In the genomic region with DNA sequence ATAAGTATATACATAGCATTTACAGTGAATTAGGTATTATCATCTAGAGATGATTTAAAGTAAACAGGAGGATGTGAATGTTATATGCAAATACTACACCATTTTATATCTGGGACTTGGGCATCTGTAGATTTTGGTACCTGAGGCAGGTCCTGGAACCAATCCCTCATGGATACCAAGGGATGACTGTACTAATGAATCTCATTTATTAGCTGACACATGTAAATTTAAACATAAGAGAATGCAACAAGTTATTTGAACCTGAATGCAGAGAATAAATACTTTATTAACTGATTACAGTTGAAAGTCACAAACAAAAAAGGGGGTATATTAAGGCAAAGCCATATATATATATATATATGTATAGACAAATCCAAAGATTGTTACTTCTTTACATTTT, we compare ENCODE assay signal across 3 cellular contexts.
TF ChIP-seq lines count a peak whose summit lies in the region.

No MANE protein-coding gene starts in this region.

TF ChIP-seq in HepG2, 621 proteins besides CTCF, POLR2A, EP300 and RAD21:
- TF ChIP-seq KAT8 (CRISPR knock-in tag; IDR thresholded peaks at IDR 0.05) = no peak
- no peak for TF ChIP-seq CAMTA2 (CRISPR knock-in tag; IDR thresholded peaks at IDR 0.05; ENCODE audit: borderline replicate concordance)
- peak; percentile 25 to 59; a peak in 2 of 4 replicates for TF ChIP-seq MAFK (conservative IDR thresholded peaks at IDR 0.05 in 1 of 2, IDR thresholded peaks at IDR 0.05 in 1 of 2; ENCODE audit: low read length in 2 of 2)
- TF ChIP-seq MAFF (IDR thresholded peaks at IDR 0.05; ENCODE audit: low read depth, low read length) = 0 out of 2 replicates have a peak, but pooled peaks have one; percentile 12

TF ChIP-seq in IMR-90, 13 proteins besides CTCF, POLR2A, EP300 and RAD21:
- TF ChIP-seq MXI1 (IDR thresholded peaks at IDR 0.05; ENCODE audit: borderline replicate concordance, low read depth, low read length) = no peak
- TF ChIP-seq CHD1 (IDR thresholded peaks at IDR 0.05; ENCODE audit: low read depth, low read length) = no peak
- TF ChIP-seq, protein P1, sequence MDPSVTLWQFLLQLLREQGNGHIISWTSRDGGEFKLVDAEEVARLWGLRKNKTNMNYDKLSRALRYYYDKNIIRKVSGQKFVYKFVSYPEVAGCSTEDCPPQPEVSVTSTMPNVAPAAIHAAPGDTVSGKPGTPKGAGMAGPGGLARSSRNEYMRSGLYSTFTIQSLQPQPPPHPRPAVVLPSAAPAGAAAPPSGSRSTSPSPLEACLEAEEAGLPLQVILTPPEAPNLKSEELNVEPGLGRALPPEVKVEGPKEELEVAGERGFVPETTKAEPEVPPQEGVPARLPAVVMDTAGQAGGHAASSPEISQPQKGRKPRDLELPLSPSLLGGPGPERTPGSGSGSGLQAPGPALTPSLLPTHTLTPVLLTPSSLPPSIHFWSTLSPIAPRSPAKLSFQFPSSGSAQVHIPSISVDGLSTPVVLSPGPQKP (IDR thresholded peaks at IDR 0.05; ENCODE audit: borderline replicate concordance, low read depth, low read length) = no peak
- peak; percentile 53; the same call in 1 of the 2 replicates for TF ChIP-seq MAFK (IDR thresholded peaks at IDR 0.05; ENCODE audit: low read depth, low read length)
- no peak for TF ChIP-seq MAZ (IDR thresholded peaks at IDR 0.05; ENCODE audit: borderline replicate concordance, low read depth, low read length)
- no peak for TF ChIP-seq FOS (IDR thresholded peaks at IDR 0.05; ENCODE audit: low read depth, low read length)
- TF ChIP-seq BHLHE40 (IDR thresholded peaks at IDR 0.05; ENCODE audit: low read depth, low read length) = no peak

TF ChIP-seq in K562, 482 proteins besides CTCF, POLR2A, EP300 and RAD21:
- TF ChIP-seq PHTF2 (CRISPR knock-in tag; IDR thresholded peaks at IDR 0.05) = no peak
- TF ChIP-seq ZNF316 (IDR thresholded peaks at IDR 0.05) = peak; percentile 53
- TF ChIP-seq XRCC4 (IDR thresholded peaks at IDR 0.05; ENCODE audit: extremely low read depth, insufficient read depth, insufficient read length) = no peak
- TF ChIP-seq FOXK2 (conservative IDR thresholded peaks at IDR 0.05 in 1 of 2, IDR thresholded peaks at IDR 0.05 in 1 of 2; ENCODE audit: low read depth in 2 of 2) = no peak
- TF ChIP-seq RFX1 (IDR thresholded peaks at IDR 0.05) = no peak
- TF ChIP-seq MAFF (IDR thresholded peaks at IDR 0.05; ENCODE audit: low read length) = peak; percentile 22; the same call in 1 of the 2 replicates
- TF ChIP-seq, protein P2, sequence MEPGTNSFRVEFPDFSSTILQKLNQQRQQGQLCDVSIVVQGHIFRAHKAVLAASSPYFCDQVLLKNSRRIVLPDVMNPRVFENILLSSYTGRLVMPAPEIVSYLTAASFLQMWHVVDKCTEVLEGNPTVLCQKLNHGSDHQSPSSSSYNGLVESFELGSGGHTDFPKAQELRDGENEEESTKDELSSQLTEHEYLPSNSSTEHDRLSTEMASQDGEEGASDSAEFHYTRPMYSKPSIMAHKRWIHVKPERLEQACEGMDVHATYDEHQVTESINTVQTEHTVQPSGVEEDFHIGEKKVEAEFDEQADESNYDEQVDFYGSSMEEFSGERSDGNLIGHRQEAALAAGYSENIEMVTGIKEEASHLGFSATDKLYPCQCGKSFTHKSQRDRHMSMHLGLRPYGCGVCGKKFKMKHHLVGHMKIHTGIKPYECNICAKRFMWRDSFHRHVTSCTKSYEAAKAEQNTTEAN (CRISPR knock-in tag; IDR thresholded peaks at IDR 0.05) = no peak
